Comparison of ENCODE assay signal across 24 cellular contexts in genomic region chr13:113431171-113431570, GRCh38.
"Had no signal": no experiment of that assay in that cellular context is flagged by ENCODE, and none has a peak within 500 bp of the region (broad histone marks: within the 10 kb centered on the region; RNA-seq: fewer than 3 reads in every experiment).

No MANE protein-coding gene starts in this region.

- H3K4me3 ChIP-seq: cardiac muscle cell, sigmoid colon, smooth muscle cell, testis had no signal

- H3K9ac ChIP-seq: parathyroid adenoma had no signal

- H2AFZ ChIP-seq: parathyroid adenoma had no signal

- DNase-seq: activated CD4-positive, alpha-beta T cell treated with anti-CD3 and anti-CD28 coated beads for 4 hours; activated CD4-positive, alpha-beta T cell treated with anti-CD3 and anti-CD28 coated beads, Interleukin-2, amount 50 U/mL, for 48 hours; activated CD4-positive, CD25-positive, alpha-beta regulatory T cell; activated CD8-positive, alpha-beta memory T cell treated with anti-CD3 and anti-CD28 coated beads, Interleukin-2, amount 50 U/mL, for 48 hours; activated effector memory CD4-positive, alpha-beta T cell treated with Interleukin-2 at 50 U/mL for 16 hours; activated naive CD4-positive, alpha-beta T cell treated with anti-CD3 and anti-CD28 coated beads for 36 hours; activated naive CD8-positive, alpha-beta T cell treated with anti-CD3 and anti-CD28 coated beads, Interleukin-2, amount 10 ng/mL, durations not matched to agents 7 days and 5 days; activated T-cell treated with anti-CD3 and anti-CD28 coated beads, Interleukin-2, amount 50 U/mL, for 72 hours; amygdala; effector CD4-positive, alpha-beta T cell; naive thymus-derived CD4-positive, alpha-beta T cell; sigmoid colon; stimulated activated CD4-positive, alpha-beta T cell treated with anti-CD3 and anti-CD28 coated beads, Interleukin-15, amount 100 ng/mL, for 24 hours; stimulated activated CD4-positive, alpha-beta T cell treated with anti-CD3 and anti-CD28 coated beads, Interleukin-2, amount 100 ng/mL, for 48 hours; stimulated activated CD8-positive, alpha-beta memory T cell treated with anti-CD3 and anti-CD28 coated beads, Interleukin-4, amount 100 ng/mL, for 48 hours; stimulated activated naive B cell treated with anti-CD40 and anti-IgM and Interleukin-4, amounts not matched to agents 10 μg/mL and 1 μg/mL and 100 μg/mL, for 72 hours; T1000; testis; trophoblast cell had no signal

- H3K27ac ChIP-seq: cardiac muscle cell, neutrophil, parathyroid adenoma, sigmoid colon, testis had no signal

- H3K36me3 ChIP-seq: cardiac muscle cell, neutrophil, sigmoid colon had no signal

- H3K4me1 ChIP-seq: parathyroid adenoma, sigmoid colon had no signal

- H3K79me2 ChIP-seq: parathyroid adenoma had no signal

- H3K27me3 ChIP-seq: cardiac muscle cell, neutrophil, sigmoid colon, testis had no signal

- H3K4me2 ChIP-seq: smooth muscle cell had no signal

- ATAC-seq: activated T-cell treated with anti-CD3 and anti-CD28 coated beads, Interleukin-2, amount 50 U/mL, for 72 hours; left lobe of liver; naive thymus-derived CD4-positive, alpha-beta T cell; stimulated activated naive B cell treated with anti-CD40 and anti-IgM and Interleukin-4, amounts not matched to agents 10 μg/mL and 1 μg/mL and 100 μg/mL, for 72 hours had no signal

- H3K9me3 ChIP-seq: neutrophil, sigmoid colon, testis had no signal
